Comparison of ENCODE assay signal across 12 cellular contexts in the genomic region with DNA sequence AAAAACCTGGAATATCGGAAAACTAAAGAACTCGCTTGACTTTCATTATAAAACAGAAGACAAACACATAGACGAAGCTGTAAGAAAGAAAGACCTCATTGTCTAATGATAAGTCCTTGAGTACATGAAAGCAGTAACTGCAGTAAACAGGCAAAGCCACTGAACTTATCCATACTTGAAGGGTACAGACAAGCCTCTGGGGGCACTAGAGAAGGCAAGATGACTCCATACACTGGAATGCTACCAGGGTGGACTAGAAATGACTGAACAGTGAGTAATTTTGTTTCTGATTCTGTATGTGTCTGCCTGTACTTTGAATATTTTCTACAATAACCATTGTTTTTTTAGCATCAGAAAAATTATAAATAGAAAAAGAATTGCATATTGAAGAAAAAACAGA.
DNase-seq lines count a peak whose midpoint lies in the region; ATAC-seq and TF ChIP-seq lines count a peak whose summit lies in the region.
"Had no signal": no experiment of that assay in that cellular context is flagged by ENCODE, and none has a peak within 500 bp of the region (broad histone marks: within the 10 kb centered on the region; RNA-seq: fewer than 3 reads in every experiment).

No MANE protein-coding gene starts in this region.

- H3K27me3 Mint-ChIP-seq in MCF 10A (ENCODE audit: insufficient read depth, unreplicated experiment): no peaks in the 10 kb centered on the region
- H3K27me3 Mint-ChIP-seq in type B pancreatic cell: peaks cover 7% of the 10 kb centered on the region
- H3K27me3 Mint-ChIP-seq: CD4-positive, alpha-beta T cell had no signal

- H3K9me3 Mint-ChIP-seq in MCF 10A (ENCODE audit: unreplicated experiment) (peaks cover 25% of the 10 kb centered on the region), type B pancreatic cell (no peaks in the 10 kb centered on the region)
- H3K9me3 Mint-ChIP-seq: CD4-positive, alpha-beta T cell had no signal

- no peaks in the 10 kb centered on the region for H3K9me3 ChIP-seq in mammary epithelial cell (replicated peaks; ENCODE audit: insufficient read depth, low read length)
- no peaks in the 10 kb centered on the region for H3K9me3 ChIP-seq in SJSA1 (replicated peaks)

- no peaks in the 10 kb centered on the region for H3K79me2 ChIP-seq in mammary epithelial cell (ENCODE audit: insufficient read depth, low read length)

- TF ChIP-seq CTCF in mammary epithelial cell (conservative IDR thresholded peaks at IDR 0.05 in 1 of 2, IDR thresholded peaks at IDR 0.05 in 1 of 2; ENCODE audit: extremely low read depth in 1 of 2, insufficient read depth in 1 of 2, low read depth in 1 of 2, low read length in 2 of 2): peak; percentile 60 to 82
- TF ChIP-seq CTCF in MCF 10A (IDR thresholded peaks at IDR 0.05; ENCODE audit: unreplicated experiment): no peak
- peak; percentile 80 for TF ChIP-seq CTCF in foreskin keratinocyte (conservative IDR thresholded peaks at IDR 0.05)
- TF ChIP-seq CTCF in type B pancreatic cell (conservative IDR thresholded peaks at IDR 0.05): peak; percentile 67

- intact Hi-C loops in mammary epithelial cell (cut with micrococcal nuclease) (loop anchor here (5.0 kb wide), 1 partner anchor 378 kb away; no protein-coding TSS in a partner anchor), MCF 10A (cut with micrococcal nuclease) (no loop called here)

- dilution Hi-C loops in mammary epithelial cell (cut with HindIII; ENCODE audit: low sequenced_read_pairs): loop anchor here (25.0 kb wide), 1 partner anchor 243 kb away; no protein-coding TSS in a partner anchor

- no peak overlapping the region for H3K9ac ChIP-seq in mammary epithelial cell (ENCODE audit: insufficient read depth, low read length)

- 4% methylated on average over 3 of the region's 3 CpGs for WGBS in mammary epithelial cell (ENCODE audit: low coverage, missing lambda C conversion rate)

- no peaks in the 10 kb centered on the region for H3K4me1 Mint-ChIP-seq in MCF 10A (ENCODE audit: insufficient read depth, unreplicated experiment)
- no peaks in the 10 kb centered on the region for H3K4me1 Mint-ChIP-seq in type B pancreatic cell (ENCODE audit: unreplicated experiment)

- H3K4me1 ChIP-seq in mammary epithelial cell (ENCODE audit: insufficient read depth, low read length): peaks cover 32% of the 10 kb centered on the region
- H3K4me1 ChIP-seq in SJSA1 (replicated peaks): peaks cover 17% of the 10 kb centered on the region
- H3K4me1 ChIP-seq in foreskin keratinocyte: peaks cover 11% of the 10 kb centered on the region

- no peak overlapping the region for H3K4me3 ChIP-seq in mammary epithelial cell (replicated peaks in 1 of 3; ENCODE audit: insufficient read depth in 1 of 3, low read depth in 2 of 3, low read length in 3 of 3)
- H3K4me3 ChIP-seq in SJSA1: no peak overlapping the region

- POLR2A ChIA-PET in MCF 10A (lab: Yijun Ruan, JAX): no interaction called here

- H2AFZ ChIP-seq in mammary epithelial cell (ENCODE audit: low read depth, low read length): peak overlapping the region; percentile 60

- no peaks in the 10 kb centered on the region for H3K36me3 Mint-ChIP-seq in MCF 10A (ENCODE audit: insufficient read depth, unreplicated experiment)
- no peaks in the 10 kb centered on the region for H3K36me3 Mint-ChIP-seq in type B pancreatic cell

- H3K27me3 ChIP-seq in mammary epithelial cell (ENCODE audit: insufficient read depth, low read length): no peaks in the 10 kb centered on the region
- H3K27me3 ChIP-seq in SJSA1 (replicated peaks): no peaks in the 10 kb centered on the region
- no peaks in the 10 kb centered on the region for H3K27me3 ChIP-seq in foreskin keratinocyte

- ATAC-seq in foreskin keratinocyte (peak; percentile 100), GM18870 (IDR thresholded peaks at IDR 0.05; ENCODE audit: unreplicated experiment) (no peak)

- H3K36me3 ChIP-seq in mammary epithelial cell (ENCODE audit: insufficient read depth, low read length) (no peaks in the 10 kb centered on the region), SJSA1 (no peaks in the 10 kb centered on the region)

- no peak overlapping the region for H3K27ac Mint-ChIP-seq in MCF 10A (ENCODE audit: low read depth, unreplicated experiment)
- H3K27ac Mint-ChIP-seq in type B pancreatic cell: no peak overlapping the region
- H3K27ac Mint-ChIP-seq: CD4-positive, alpha-beta T cell had no signal

- peak overlapping the region; percentile 63 for H3K4me2 ChIP-seq in mammary epithelial cell (ENCODE audit: insufficient read depth, low read depth, low read length)

- in situ Hi-C loops in mammary epithelial cell (cut with MboI; ENCODE audit: low sequenced_read_pairs in 2 of 2): loop anchor here in 1 of 2 donors (25.0 kb wide), 1 partner anchor 743 kb away; no protein-coding TSS in a partner anchor

- H3K27ac ChIP-seq in mammary epithelial cell (ENCODE audit: insufficient read depth, low read depth, low read length): peak overlapping the region; percentile 52
- peak overlapping the region; percentile 52 for H3K27ac ChIP-seq in SJSA1
- H3K27ac ChIP-seq in foreskin keratinocyte: peak overlapping the region; percentile 26

- peak; percentile 83 for DNase-seq in mammary epithelial cell
- DNase-seq in MCF 10A (ENCODE audit: unreplicated experiment): no peak
- peak; percentile 68 to 70 for DNase-seq in SJSA1 (ENCODE audit: low read depth in 1 of 2, low spot score in 2 of 2)
- DNase-seq in foreskin keratinocyte: peak; percentile 79 to 89
- no peak for DNase-seq in type B pancreatic cell (ENCODE audit: extremely low spot score, unreplicated experiment)
- DNase-seq in NCI-H2081 treated with DMSO at 0.1 percent for 48 hours (lab: John Stamatoyannopoulos, UW): no peak
- no peak for DNase-seq in activated T-cell treated with anti-CD3 and anti-CD28 coated beads for 4 hours
- DNase-seq: activated naive CD4-positive, alpha-beta T cell treated with anti-CD3 and anti-CD28 coated beads, Interleukin-2, amount 50 U/mL, for 16 hours; CD4-positive, alpha-beta T cell; SHP77 treated with DMSO at 0.1 percent for 48 hours; stimulated activated CD4-positive, alpha-beta T cell treated with anti-CD3 and anti-CD28 coated beads, Interleukin-2, amount 100 ng/mL, for 24 hours had no signal

- BruUV-seq in mammary epithelial cell (replicated peaks; lab: Mats Ljungman, UMichigan): no TSS peak
- BruUV-seq in MCF 10A (replicated peaks; lab: Mats Ljungman, UMichigan): no TSS peak

- CTCF ChIA-PET in mammary epithelial cell (lab: Charles Lee; ENCODE audit: low non-redundant PET) (interaction anchor here (0.5 kb wide), 1 partner anchor 18 kb away, joined by 17 read pairs; no protein-coding TSS in a partner anchor), MCF 10A (lab: Yijun Ruan, JAX) (interaction anchor here (0.6 kb wide), 1 partner anchor 729 kb away, joined by 3 read pairs; no protein-coding TSS in a partner anchor)

- H3K4me3 Mint-ChIP-seq in MCF 10A (ENCODE audit: unreplicated experiment) (no peak overlapping the region), type B pancreatic cell (no peak overlapping the region)
- H3K4me3 Mint-ChIP-seq: CD4-positive, alpha-beta T cell had no signal

- H4K20me1 ChIP-seq in mammary epithelial cell (ENCODE audit: insufficient read depth, low read length): no peaks in the 10 kb centered on the region

Comparison
In these comparisons a context has a peak if more than half of its experiments do, and no peak if none do; other contexts are left out.
1. DNase-seq: peak in mammary epithelial cell (single experiment), SJSA1 (2 of 2) and foreskin keratinocyte (2 of 2); none in MCF 10A (single experiment), type B pancreatic cell (single experiment), NCI-H2081 treated with DMSO at 0.1 percent for 48 hours (single experiment) and activated T-cell treated with anti-CD3 and anti-CD28 coated beads for 4 hours (single experiment).
2. Peak in every context shown above with its lines, with median percentiles within 50 percentile points of each other: H3K27ac ChIP-seq.